In the genomic region with DNA sequence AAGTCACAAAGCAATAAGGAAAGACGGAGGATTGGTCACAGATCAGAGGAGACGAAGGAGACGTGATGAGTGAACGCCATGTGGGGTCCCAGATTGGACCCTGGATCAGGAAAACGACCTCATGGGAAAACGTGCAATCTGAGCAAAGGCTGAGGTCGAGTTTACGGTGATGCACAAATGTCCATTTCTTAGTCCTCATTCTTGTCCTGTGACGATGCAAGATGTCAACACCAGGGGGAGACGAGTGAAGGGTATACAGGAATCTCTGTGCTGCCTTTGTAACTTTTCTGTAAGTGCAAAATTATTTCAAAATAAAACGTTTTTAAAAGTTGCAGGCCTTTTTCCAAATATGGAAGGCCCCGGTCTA, we compare ENCODE assay signal across 1 cellular context.
TF ChIP-seq lines count a peak whose summit lies in the region.

No MANE protein-coding gene starts in this region.

TF ChIP-seq in H1, 55 proteins besides CTCF, POLR2A, EP300 and RAD21:
- TF ChIP-seq, protein P1, sequence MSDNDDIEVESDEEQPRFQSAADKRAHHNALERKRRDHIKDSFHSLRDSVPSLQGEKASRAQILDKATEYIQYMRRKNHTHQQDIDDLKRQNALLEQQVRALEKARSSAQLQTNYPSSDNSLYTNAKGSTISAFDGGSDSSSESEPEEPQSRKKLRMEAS (IDR thresholded peaks at IDR 0.05), result no peak
- TF ChIP-seq SP4 (IDR thresholded peaks at IDR 0.05; ENCODE audit: low read length), result no peak
- TF ChIP-seq RFX5 (IDR thresholded peaks at IDR 0.05; ENCODE audit: borderline replicate concordance, low read depth, low read length), result no peak
- no peak for TF ChIP-seq NRF1 (IDR thresholded peaks at IDR 0.05; ENCODE audit: low read depth, low read length)
- no peak for TF ChIP-seq TCF12 (IDR thresholded peaks at IDR 0.05; ENCODE audit: low read depth, low read length)
- TF ChIP-seq, protein P2, sequence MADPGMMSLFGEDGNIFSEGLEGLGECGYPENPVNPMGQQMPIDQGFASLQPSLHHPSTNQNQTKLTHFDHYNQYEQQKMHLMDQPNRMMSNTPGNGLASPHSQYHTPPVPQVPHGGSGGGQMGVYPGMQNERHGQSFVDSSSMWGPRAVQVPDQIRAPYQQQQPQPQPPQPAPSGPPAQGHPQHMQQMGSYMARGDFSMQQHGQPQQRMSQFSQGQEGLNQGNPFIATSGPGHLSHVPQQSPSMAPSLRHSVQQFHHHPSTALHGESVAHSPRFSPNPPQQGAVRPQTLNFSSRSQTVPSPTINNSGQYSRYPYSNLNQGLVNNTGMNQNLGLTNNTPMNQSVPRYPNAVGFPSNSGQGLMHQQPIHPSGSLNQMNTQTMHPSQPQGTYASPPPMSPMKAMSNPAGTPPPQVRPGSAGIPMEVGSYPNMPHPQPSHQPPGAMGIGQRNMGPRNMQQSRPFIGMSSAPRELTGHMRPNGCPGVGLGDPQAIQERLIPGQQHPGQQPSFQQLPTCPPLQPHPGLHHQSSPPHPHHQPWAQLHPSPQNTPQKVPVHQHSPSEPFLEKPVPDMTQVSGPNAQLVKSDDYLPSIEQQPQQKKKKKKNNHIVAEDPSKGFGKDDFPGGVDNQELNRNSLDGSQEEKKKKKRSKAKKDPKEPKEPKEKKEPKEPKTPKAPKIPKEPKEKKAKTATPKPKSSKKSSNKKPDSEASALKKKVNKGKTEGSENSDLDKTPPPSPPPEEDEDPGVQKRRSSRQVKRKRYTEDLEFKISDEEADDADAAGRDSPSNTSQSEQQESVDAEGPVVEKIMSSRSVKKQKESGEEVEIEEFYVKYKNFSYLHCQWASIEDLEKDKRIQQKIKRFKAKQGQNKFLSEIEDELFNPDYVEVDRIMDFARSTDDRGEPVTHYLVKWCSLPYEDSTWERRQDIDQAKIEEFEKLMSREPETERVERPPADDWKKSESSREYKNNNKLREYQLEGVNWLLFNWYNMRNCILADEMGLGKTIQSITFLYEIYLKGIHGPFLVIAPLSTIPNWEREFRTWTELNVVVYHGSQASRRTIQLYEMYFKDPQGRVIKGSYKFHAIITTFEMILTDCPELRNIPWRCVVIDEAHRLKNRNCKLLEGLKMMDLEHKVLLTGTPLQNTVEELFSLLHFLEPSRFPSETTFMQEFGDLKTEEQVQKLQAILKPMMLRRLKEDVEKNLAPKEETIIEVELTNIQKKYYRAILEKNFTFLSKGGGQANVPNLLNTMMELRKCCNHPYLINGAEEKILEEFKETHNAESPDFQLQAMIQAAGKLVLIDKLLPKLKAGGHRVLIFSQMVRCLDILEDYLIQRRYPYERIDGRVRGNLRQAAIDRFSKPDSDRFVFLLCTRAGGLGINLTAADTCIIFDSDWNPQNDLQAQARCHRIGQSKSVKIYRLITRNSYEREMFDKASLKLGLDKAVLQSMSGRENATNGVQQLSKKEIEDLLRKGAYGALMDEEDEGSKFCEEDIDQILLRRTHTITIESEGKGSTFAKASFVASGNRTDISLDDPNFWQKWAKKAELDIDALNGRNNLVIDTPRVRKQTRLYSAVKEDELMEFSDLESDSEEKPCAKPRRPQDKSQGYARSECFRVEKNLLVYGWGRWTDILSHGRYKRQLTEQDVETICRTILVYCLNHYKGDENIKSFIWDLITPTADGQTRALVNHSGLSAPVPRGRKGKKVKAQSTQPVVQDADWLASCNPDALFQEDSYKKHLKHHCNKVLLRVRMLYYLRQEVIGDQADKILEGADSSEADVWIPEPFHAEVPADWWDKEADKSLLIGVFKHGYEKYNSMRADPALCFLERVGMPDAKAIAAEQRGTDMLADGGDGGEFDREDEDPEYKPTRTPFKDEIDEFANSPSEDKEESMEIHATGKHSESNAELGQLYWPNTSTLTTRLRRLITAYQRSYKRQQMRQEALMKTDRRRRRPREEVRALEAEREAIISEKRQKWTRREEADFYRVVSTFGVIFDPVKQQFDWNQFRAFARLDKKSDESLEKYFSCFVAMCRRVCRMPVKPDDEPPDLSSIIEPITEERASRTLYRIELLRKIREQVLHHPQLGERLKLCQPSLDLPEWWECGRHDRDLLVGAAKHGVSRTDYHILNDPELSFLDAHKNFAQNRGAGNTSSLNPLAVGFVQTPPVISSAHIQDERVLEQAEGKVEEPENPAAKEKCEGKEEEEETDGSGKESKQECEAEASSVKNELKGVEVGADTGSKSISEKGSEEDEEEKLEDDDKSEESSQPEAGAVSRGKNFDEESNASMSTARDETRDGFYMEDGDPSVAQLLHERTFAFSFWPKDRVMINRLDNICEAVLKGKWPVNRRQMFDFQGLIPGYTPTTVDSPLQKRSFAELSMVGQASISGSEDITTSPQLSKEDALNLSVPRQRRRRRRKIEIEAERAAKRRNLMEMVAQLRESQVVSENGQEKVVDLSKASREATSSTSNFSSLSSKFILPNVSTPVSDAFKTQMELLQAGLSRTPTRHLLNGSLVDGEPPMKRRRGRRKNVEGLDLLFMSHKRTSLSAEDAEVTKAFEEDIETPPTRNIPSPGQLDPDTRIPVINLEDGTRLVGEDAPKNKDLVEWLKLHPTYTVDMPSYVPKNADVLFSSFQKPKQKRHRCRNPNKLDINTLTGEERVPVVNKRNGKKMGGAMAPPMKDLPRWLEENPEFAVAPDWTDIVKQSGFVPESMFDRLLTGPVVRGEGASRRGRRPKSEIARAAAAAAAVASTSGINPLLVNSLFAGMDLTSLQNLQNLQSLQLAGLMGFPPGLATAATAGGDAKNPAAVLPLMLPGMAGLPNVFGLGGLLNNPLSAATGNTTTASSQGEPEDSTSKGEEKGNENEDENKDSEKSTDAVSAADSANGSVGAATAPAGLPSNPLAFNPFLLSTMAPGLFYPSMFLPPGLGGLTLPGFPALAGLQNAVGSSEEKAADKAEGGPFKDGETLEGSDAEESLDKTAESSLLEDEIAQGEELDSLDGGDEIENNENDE (IDR thresholded peaks at IDR 0.05; ENCODE audit: insufficient replicate concordance, low read length), result no peak
- TF ChIP-seq ATF2 (IDR thresholded peaks at IDR 0.05; ENCODE audit: low read length), result no peak
- TF ChIP-seq RNF2 (IDR thresholded peaks at IDR 0.05; ENCODE audit: borderline replicate concordance, low read depth, low read length, missing control alignments, poor library complexity, severe bottlenecking), result no peak
- TF ChIP-seq TEAD4 (IDR thresholded peaks at IDR 0.05; ENCODE audit: low read depth, low read length), result no peak
- no peak for TF ChIP-seq CEBPB (IDR thresholded peaks at IDR 0.05; ENCODE audit: low read depth, low read length)
- TF ChIP-seq MAFK (IDR thresholded peaks at IDR 0.05; ENCODE audit: low read depth, low read length), result no peak
